ENCODE assay signal across 8 cellular contexts in genomic region chr1:206770531-206771352, GRCh38. TPM values are rescaled to one million over a fixed set of nuclear protein-coding genes. Genes with fewer than 3 reads are reported as not detected.
A peak's percentile ranks its signal among the peaks of the same experiment; 100 is the strongest.
DNase-seq lines count a peak whose midpoint lies in the region; TF ChIP-seq lines count a peak whose summit lies in the region.

IL19 (plus strand) TSS chr1:206770773; CDS start chr1:206836663, 65,890 bp downstream.

- H3K27me3 ChIP-seq in OCI-LY3 (ENCODE audit: low read depth, low read length) (peaks cover 19% of the 10 kb centered on the region), fibroblast of lung (ENCODE audit: control insufficient read depth, insufficient read depth, low read length) (no peaks in the 10 kb centered on the region), stomach (peaks cover 0 to 16% (median 0%) of the 10 kb centered on the region in 3 donors)

- no peaks in the 10 kb centered on the region for H3K36me3 Mint-ChIP-seq in activated naive CD4-positive, alpha-beta T cell treated with anti-CD3 and anti-CD28 coated beads, Interleukin-2, amount 10 ng/mL, durations not matched to agents 7 days and 5 days

- no peak for TF ChIP-seq POLR2A in stomach (IDR thresholded peaks at IDR 0.05)

- H3K9me3 ChIP-seq in OCI-LY3 (ENCODE audit: insufficient read depth, low read length) (no peaks in the 10 kb centered on the region), fibroblast of lung (ENCODE audit: control insufficient read depth, insufficient read depth, low read depth, low read length) (no peaks in the 10 kb centered on the region), stomach (no peaks in the 10 kb centered on the region)

- peaks cover 75% of the 10 kb centered on the region for H3K4me1 Mint-ChIP-seq in activated naive CD4-positive, alpha-beta T cell treated with anti-CD3 and anti-CD28 coated beads, Interleukin-2, amount 10 ng/mL, durations not matched to agents 7 days and 5 days

- H3K27me3 Mint-ChIP-seq in activated naive CD4-positive, alpha-beta T cell treated with anti-CD3 and anti-CD28 coated beads, Interleukin-2, amount 10 ng/mL, durations not matched to agents 7 days and 5 days, result peaks cover 76% of the 10 kb centered on the region

- H3K79me2 ChIP-seq in OCI-LY3 (ENCODE audit: low read length) (peaks cover 14% of the 10 kb centered on the region; the same call in 1 of the 2 replicates), fibroblast of lung (ENCODE audit: control insufficient read depth, insufficient read depth, low read length) (no peaks in the 10 kb centered on the region)

- POLR2A ChIA-PET in HEK293T (lab: Yijun Ruan, JAX), result no interaction called here

- intact Hi-C loops in stomach (cut with DNase I; ENCODE audit: low total_unique reads), result no loop called here

- H3K36me3 ChIP-seq in OCI-LY3 (replicated peaks; ENCODE audit: low read depth, low read length), result peaks cover 10% of the 10 kb centered on the region
- H3K36me3 ChIP-seq in fibroblast of lung (ENCODE audit: control insufficient read depth, insufficient read depth, low read length), result no peaks in the 10 kb centered on the region
- H3K36me3 ChIP-seq in stomach, result no peaks in the 10 kb centered on the region

- peak within 1 kb of the TSS; percentile 46 for H3K27ac Mint-ChIP-seq in activated naive CD4-positive, alpha-beta T cell treated with anti-CD3 and anti-CD28 coated beads, Interleukin-2, amount 10 ng/mL, durations not matched to agents 7 days and 5 days

- CTCF ChIA-PET in activated naive CD4-positive, alpha-beta T cell treated with anti-CD3 and anti-CD28 coated beads, Interleukin-2, amount 10 ng/mL, durations not matched to agents 7 days and 5 days (lab: Charles Lee), result interaction anchor here (0.7 to 3.0 kb wide), 13 partner anchors 8 to 141 kb away, joined by 3 to 19 read pairs (median 4); partner anchors contain the start of gene IL20
- CTCF ChIA-PET in HEK293T (lab: Yijun Ruan, JAX), result interaction anchor here (0.7 kb wide), 1 partner anchor 28 kb away, joined by 4 read pairs; no protein-coding TSS in a partner anchor

- H3K4me3 ChIP-seq in OCI-LY3 (ENCODE audit: low read length) (peak within 1 kb of the TSS; percentile 77), fibroblast of lung (replicated peaks in 1 of 4; ENCODE audit: control extremely low read depth in 1 of 4, insufficient read depth in 1 of 4, low read depth in 3 of 4, low read length in 4 of 4) (no peak within 1 kb of the TSS), stomach (peak within 1 kb of the TSS in 1 of 4 donors; percentile 19)

- H3K27ac ChIP-seq in OCI-LY3 (ENCODE audit: low read length), result peak within 1 kb of the TSS; percentile 72
- no peak within 1 kb of the TSS for H3K27ac ChIP-seq in fibroblast of lung (ENCODE audit: insufficient read depth, low read length)
- peak within 1 kb of the TSS in 4 of 5 donors; percentile 29 to 65 (median 40) for H3K27ac ChIP-seq in stomach

- TF ChIP-seq CTCF in OCI-LY3 (IDR thresholded peaks at IDR 0.05; ENCODE audit: low read depth, low read length) (no peak), fibroblast of lung (conservative IDR thresholded peaks at IDR 0.05 in 1 of 2, IDR thresholded peaks at IDR 0.05 in 1 of 2; ENCODE audit: low read depth in 1 of 2, low read length in 2 of 2) (no peak), stomach (IDR thresholded peaks at IDR 0.05) (no peak)

- H3K9ac ChIP-seq in OCI-LY3 (ENCODE audit: low read length) (peak within 1 kb of the TSS; percentile 75), fibroblast of lung (ENCODE audit: insufficient read depth, low read length) (no peak within 1 kb of the TSS)

- H4K20me1 ChIP-seq in OCI-LY3 (ENCODE audit: insufficient read depth, low read length) (no peaks in the 10 kb centered on the region), fibroblast of lung (ENCODE audit: control insufficient read depth, extremely low read depth, insufficient read depth, low read length) (no peaks in the 10 kb centered on the region)

- H2AFZ ChIP-seq in OCI-LY3 (ENCODE audit: low read depth, low read length) (no peak within 1 kb of the TSS), fibroblast of lung (ENCODE audit: low read length) (no peak within 1 kb of the TSS)

- no peak for TF ChIP-seq EP300 in stomach (IDR thresholded peaks at IDR 0.05)

- no peak for DNase-seq in activated naive CD4-positive, alpha-beta T cell treated with anti-CD3 and anti-CD28 coated beads, Interleukin-2, amount 10 ng/mL, durations not matched to agents 7 days and 5 days
- no peak for DNase-seq in activated naive CD4-positive, alpha-beta T cell (lab: John Stamatoyannopoulos, UW)
- peak; percentile 13 to 85 for DNase-seq in fibroblast of lung (ENCODE audit: low read depth in 2 of 2)
- no peak for DNase-seq in stomach
- no peak for DNase-seq in HEK293T (ENCODE audit: extremely low spot score)
- DNase-seq in T-helper 9 cell, result no peak
- no peak for DNase-seq in NCI-H345 treated with DMSO at 0.1 percent for 48 hours (lab: John Stamatoyannopoulos, UW; ENCODE audit: unreplicated experiment)

- 64 to 71% (median 67%) methylated on average over 10 of the region's 10 CpGs for WGBS in stomach, 5 donors

- H3K4me2 ChIP-seq in OCI-LY3 (ENCODE audit: low read length) (peak within 1 kb of the TSS; percentile 94), fibroblast of lung (ENCODE audit: extremely low read depth, insufficient read depth, low read length) (no peak within 1 kb of the TSS)

- no peaks in the 10 kb centered on the region for H3K9me3 Mint-ChIP-seq in activated naive CD4-positive, alpha-beta T cell treated with anti-CD3 and anti-CD28 coated beads, Interleukin-2, amount 10 ng/mL, durations not matched to agents 7 days and 5 days

- H3K4me1 ChIP-seq in OCI-LY3 (ENCODE audit: low read length) (peaks cover 100% of the 10 kb centered on the region), fibroblast of lung (ENCODE audit: control insufficient read depth, extremely low read depth, insufficient read depth, low read length) (peaks cover 7% of the 10 kb centered on the region), stomach (peaks cover 0 to 30% (median 0%) of the 10 kb centered on the region in 4 donors)

- no peak within 1 kb of the TSS for H3K4me3 Mint-ChIP-seq in activated naive CD4-positive, alpha-beta T cell treated with anti-CD3 and anti-CD28 coated beads, Interleukin-2, amount 10 ng/mL, durations not matched to agents 7 days and 5 days

TF ChIP-seq in HEK293T, 16 proteins besides CTCF, POLR2A, EP300 and RAD21:
- TF ChIP-seq HDGF (IDR thresholded peaks at IDR 0.05; ENCODE audit: borderline replicate concordance) (no peak), SUZ12 (IDR thresholded peaks at IDR 0.05) (no peak), LEF1 (IDR thresholded peaks at IDR 0.05; ENCODE audit: borderline replicate concordance) (no peak), FOXM1 (IDR thresholded peaks at IDR 0.05; ENCODE audit: borderline replicate concordance) (no peak), FOXK2 (IDR thresholded peaks at IDR 0.05) (no peak), ARNT (IDR thresholded peaks at IDR 0.05) (no peak)

RNA-seq across cellular contexts. Expression of gene IL19, which starts in this region (rescaled TPM):
- total RNA-seq in fibroblast of lung (not detected in 2 replicates), stomach (10 to 100 TPM in 1 of 5 donors, not detected in 4; 25.9 TPM)
- polyA plus RNA-seq in fibroblast of lung (not detected in 2 replicates), stomach (1 to 10 TPM in 1 of 3 donors, not detected in 2; 3.1 TPM)
- polyA plus RNA-seq in fibroblast of lung (2012), result not detected in 2 replicates
- not detected in 2 replicates for polyA minus RNA-seq in fibroblast of lung (ENCODE audit: low replicate concordance)

Comparison
In these comparisons a context has a peak if more than half of its experiments do, and no peak if none do; other contexts are left out.
1. Peak in DNase-seq in fibroblast of lung; RNA of the gene not detected or under 1 TPM.